In the genomic region with DNA sequence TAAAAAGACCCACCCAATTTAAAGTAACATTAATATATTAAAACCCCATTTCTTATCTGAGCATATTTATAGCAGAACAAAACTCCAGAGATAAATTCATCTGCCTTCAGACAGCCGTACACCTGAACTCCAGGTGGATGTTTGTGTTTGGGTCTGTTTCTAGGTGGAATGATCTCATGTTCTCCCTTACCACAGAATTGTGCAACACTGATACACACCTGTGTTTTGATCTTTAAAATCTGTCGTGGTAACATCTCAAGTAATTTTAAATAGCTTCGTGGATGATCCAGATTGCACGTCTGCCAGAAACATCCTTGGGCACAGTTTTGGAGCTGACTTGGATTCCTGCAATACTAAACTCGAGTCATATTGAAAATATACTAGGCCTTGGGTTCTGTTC, we compare ENCODE assay signal across 16 cellular contexts.
DNase-seq lines count a peak whose midpoint lies in the region; ATAC-seq and TF ChIP-seq lines count a peak whose summit lies in the region.
"Had no signal": no experiment of that assay in that cellular context is flagged by ENCODE, and none has a peak within 500 bp of the region (broad histone marks: within the 10 kb centered on the region; RNA-seq: fewer than 3 reads in every experiment).

No MANE protein-coding gene starts in this region.

- H3K27ac ChIP-seq in epithelial cell of prostate (peak overlapping the region; percentile 21), prostate gland (no peak overlapping the region)
- H3K27ac ChIP-seq: C4-2B had no signal

- TF ChIP-seq POLR2A in prostate gland (IDR thresholded peaks at IDR 0.05), result no peak

- WGBS in prostate gland, result 55% methylated on average over 5 of the region's 5 CpGs

- intact Hi-C loops in prostate gland (cut with DNase I), result no loop called here

- H3K9me3 ChIP-seq in prostate gland, result no peaks in the 10 kb centered on the region

- H3K4me1 ChIP-seq in prostate gland (replicated peaks), result no peaks in the 10 kb centered on the region

- TF ChIP-seq CTCF in prostate gland (IDR thresholded peaks at IDR 0.05), result no peak

- no peaks in the 10 kb centered on the region for H3K36me3 ChIP-seq in prostate gland

- H3K27me3 ChIP-seq in prostate gland (replicated peaks; ENCODE audit: insufficient read depth), result no peaks in the 10 kb centered on the region

- H3K4me3 ChIP-seq in prostate gland, result no peak overlapping the region
- H3K4me3 ChIP-seq: GM23338 had no signal

- DNase-seq in HPDE6-E6E7 (ENCODE audit: extremely low spot score), result peak; percentile 27
- peak; percentile 52 for DNase-seq in SW480 (ENCODE audit: low spot score)
- DNase-seq in epithelial cell of prostate (ENCODE audit: low read depth, low spot score), result peak; percentile 70
- peak; percentile 8 for DNase-seq in prostate gland (ENCODE audit: low spot score)
- no peak for DNase-seq in COLO829 (ENCODE audit: low spot score)
- DNase-seq in NCI-H524 treated with DMSO at 0.1 percent for 48 hours (lab: John Stamatoyannopoulos, UW), result no peak
- DNase-seq in activated CD4-positive, CD25-positive, alpha-beta regulatory T cell (lab: John Stamatoyannopoulos, UW), result no peak
- DNase-seq: GF-D8; Karpas-422; NCI-H1105; NCI-H187; NK-92 treated with Interleukin-12 subunit alpha and Interleukin-12 subunit beta, amount 100 ng/mL, for 24 hours; RPMI8226 had no signal

- no peak for ATAC-seq in HG03196 (IDR thresholded peaks at IDR 0.05; ENCODE audit: unreplicated experiment)
- ATAC-seq: GM23338 had no signal

Comparison
In these comparisons a context has a peak if more than half of its experiments do, and no peak if none do; other contexts are left out.
1. DNase-seq: peak in HPDE6-E6E7 (single experiment), SW480 (single experiment), epithelial cell of prostate (single experiment) and prostate gland (single experiment); none in COLO829 (single experiment), NCI-H524 treated with DMSO at 0.1 percent for 48 hours (single experiment) and activated CD4-positive, CD25-positive, alpha-beta regulatory T cell (0 of 4).